ENCODE assay signal across 8 cellular contexts in genomic region chr6:106097368-106098231, GRCh38. TPM values are rescaled to one million over a fixed set of nuclear protein-coding genes. Genes with fewer than 3 reads are reported as not detected.
DNase-seq lines count a peak whose midpoint lies in the region; ATAC-seq and TF ChIP-seq lines count a peak whose summit lies in the region.

No MANE protein-coding gene starts in this region.

- H3K4me1 Mint-ChIP-seq in effector memory CD8-positive, alpha-beta T cell (ENCODE audit: low read depth in 2 of 2), result peaks cover 52 to 72% of the 10 kb centered on the region in 2 donors
- peaks cover 33 to 95% (median 91%) of the 10 kb centered on the region in 7 donors for H3K4me1 Mint-ChIP-seq in naive thymus-derived CD4-positive, alpha-beta T cell

- peaks cover 27% of the 10 kb centered on the region for H3K4me1 ChIP-seq in DND-41 (ENCODE audit: insufficient read depth, low read length)
- peaks cover 25% of the 10 kb centered on the region for H3K4me1 ChIP-seq in HUES48 (ENCODE audit: control insufficient read depth, insufficient read depth, low read length)
- peaks cover 35 to 39% of the 10 kb centered on the region in 2 donors for H3K4me1 ChIP-seq in naive thymus-derived CD4-positive, alpha-beta T cell (ENCODE audit: control insufficient read depth in 2 of 2, insufficient read depth in 2 of 2, low read length in 2 of 2)

- peak overlapping the region; percentile 54 for H3K9ac ChIP-seq in DND-41 (ENCODE audit: low read depth, low read length)
- peak overlapping the region; percentile 34; the same call in 1 of the 2 replicates for H3K9ac ChIP-seq in HUES48 (ENCODE audit: low read depth, low read length)

- no peaks in the 10 kb centered on the region for H3K27me3 ChIP-seq in DND-41 (ENCODE audit: insufficient read depth, low read length, poor library complexity)
- H3K27me3 ChIP-seq in HUES48 (ENCODE audit: control insufficient read depth, insufficient read depth, low read length), result peaks cover 38% of the 10 kb centered on the region
- no peaks in the 10 kb centered on the region for H3K27me3 ChIP-seq in naive thymus-derived CD4-positive, alpha-beta T cell (ENCODE audit: control insufficient read depth in 2 of 2, insufficient read depth in 2 of 2, low read length in 2 of 2)

- no peaks in the 10 kb centered on the region for H3K79me2 ChIP-seq in DND-41 (ENCODE audit: insufficient read depth, low read length)

- H3K27ac Mint-ChIP-seq in effector memory CD8-positive, alpha-beta T cell, result peak overlapping the region; percentile 89 to 94
- H3K27ac Mint-ChIP-seq in naive thymus-derived CD4-positive, alpha-beta T cell, result peak overlapping the region; percentile 93 to 100 (median 97)

- intact Hi-C loops in naive thymus-derived CD4-positive, alpha-beta T cell (cut with micrococcal nuclease), result loop anchor here (1.0 to 10.0 kb wide), 19 partner anchors 11 to 451 kb away; partner anchors contain the start of genes ATG5 (in 2 of the 2) and PRDM1 (in 2 of the 2)

- H3K36me3 ChIP-seq in DND-41 (ENCODE audit: insufficient read depth, low read length), result peaks cover 17% of the 10 kb centered on the region
- no peaks in the 10 kb centered on the region for H3K36me3 ChIP-seq in HUES48 (ENCODE audit: control insufficient read depth, insufficient read depth, low read length)
- H3K36me3 ChIP-seq in naive thymus-derived CD4-positive, alpha-beta T cell (ENCODE audit: control insufficient read depth in 2 of 3, insufficient read depth in 3 of 3, low read length in 3 of 3), result no peaks in the 10 kb centered on the region

- H3K27ac ChIP-seq in DND-41 (ENCODE audit: low read length), result peak overlapping the region; percentile 84
- H3K27ac ChIP-seq in HUES48 (ENCODE audit: low read depth, low read length), result peak overlapping the region; percentile 50
- H3K27ac ChIP-seq in naive thymus-derived CD4-positive, alpha-beta T cell (ENCODE audit: low read depth, low read length), result peak overlapping the region; percentile 74

- peaks cover 36% of the 10 kb centered on the region for H3K36me3 Mint-ChIP-seq in effector memory CD8-positive, alpha-beta T cell (ENCODE audit: insufficient read depth)
- H3K36me3 Mint-ChIP-seq in naive thymus-derived CD4-positive, alpha-beta T cell, result peaks cover 0 to 72% (median 0%) of the 10 kb centered on the region in 5 donors

- no peaks in the 10 kb centered on the region for H3K9me3 Mint-ChIP-seq in effector memory CD8-positive, alpha-beta T cell
- H3K9me3 Mint-ChIP-seq in naive thymus-derived CD4-positive, alpha-beta T cell, result no peaks in the 10 kb centered on the region

- H3K4me2 ChIP-seq in DND-41 (ENCODE audit: insufficient read depth, low read length), result peak overlapping the region; percentile 69

- DNase-seq in DND-41, result peak; percentile 74
- DNase-seq in effector memory CD8-positive, alpha-beta T cell, result peak; percentile 50 to 58 (median 51)
- peak in 8 of 9 donors; percentile 60 to 95 (median 90) for DNase-seq in naive thymus-derived CD4-positive, alpha-beta T cell
- no peak for DNase-seq in HK-2 (ENCODE audit: unreplicated experiment)
- no peak for DNase-seq in mesenteric fat pad (ENCODE audit: low spot score)

- POLR2A ChIA-PET in naive thymus-derived CD4-positive, alpha-beta T cell (lab: Charles Lee), result interaction anchor here (0.6 to 2.4 kb wide), 9 partner anchors 10 to 355 kb away, joined by 3 to 12 read pairs (median 4); no protein-coding TSS in a partner anchor

- ATAC-seq in DND-41 (ENCODE audit: insufficient read depth, low read depth) (peak; percentile 96), GM21381 (IDR thresholded peaks at IDR 0.05; ENCODE audit: unreplicated experiment) (peak; percentile 44)
- ATAC-seq in effector memory CD8-positive, alpha-beta T cell (replicated peaks), result peak; percentile 68
- peak; percentile 79 for ATAC-seq in naive thymus-derived CD4-positive, alpha-beta T cell

- H3K4me3 ChIP-seq in DND-41 (ENCODE audit: low read depth in 1 of 2, low read length in 2 of 2), result peak overlapping the region; percentile 19 to 55; a peak in 3 of 4 replicates
- peak overlapping the region; percentile 57 for H3K4me3 ChIP-seq in HUES48 (ENCODE audit: low read depth, low read length)
- peak overlapping the region; percentile 68 for H3K4me3 ChIP-seq in WI38 (ENCODE audit: low read depth, low read length)
- H3K4me3 ChIP-seq in naive thymus-derived CD4-positive, alpha-beta T cell (ENCODE audit: low read length), result peak overlapping the region; percentile 60

- TF ChIP-seq CTCF in DND-41 (IDR thresholded peaks at IDR 0.05; ENCODE audit: borderline replicate concordance, extremely low read depth, low read length, poor library complexity, severe bottlenecking) (no peak), WI38 (IDR thresholded peaks at IDR 0.05; ENCODE audit: low read depth, low read length) (no peak)

- CTCF ChIA-PET in naive thymus-derived CD4-positive, alpha-beta T cell (lab: Charles Lee), result interaction anchor here (0.9 kb wide), 1 partner anchor 14 kb away, joined by 3 read pairs; no protein-coding TSS in a partner anchor

- H3K4me3 Mint-ChIP-seq in effector memory CD8-positive, alpha-beta T cell, result peak overlapping the region; percentile 93 to 98
- peak overlapping the region; percentile 87 to 99 (median 93) for H3K4me3 Mint-ChIP-seq in naive thymus-derived CD4-positive, alpha-beta T cell

- H3K27me3 Mint-ChIP-seq in effector memory CD8-positive, alpha-beta T cell, result no peaks in the 10 kb centered on the region
- H3K27me3 Mint-ChIP-seq in naive thymus-derived CD4-positive, alpha-beta T cell, result no peaks in the 10 kb centered on the region

- H4K20me1 ChIP-seq in DND-41 (ENCODE audit: insufficient read depth, low read length), result no peaks in the 10 kb centered on the region

- peak overlapping the region; percentile 63 for H2AFZ ChIP-seq in DND-41 (ENCODE audit: low read depth, low read length)

- H3K9me3 ChIP-seq in DND-41 (ENCODE audit: insufficient read depth, low read length, severe bottlenecking) (no peaks in the 10 kb centered on the region), HUES48 (ENCODE audit: control insufficient read depth, insufficient read depth, low read length) (no peaks in the 10 kb centered on the region)
- no peaks in the 10 kb centered on the region for H3K9me3 ChIP-seq in naive thymus-derived CD4-positive, alpha-beta T cell (ENCODE audit: control insufficient read depth in 2 of 3, low read length in 3 of 3)

RNA-seq across cellular contexts. Expression of gene PRDM1, which starts 11.5 kb away (rescaled TPM):
- total RNA-seq in naive thymus-derived CD4-positive, alpha-beta T cell, result 10 to 100 TPM in 3 of 5 experiments, 1 to 10 TPM in 2; 2.0 to 64.1 (median 22.6) TPM
- 1 to 10 TPM; 2.9 to 5.6 TPM for polyA plus RNA-seq in naive thymus-derived CD4-positive, alpha-beta T cell
- total RNA-seq in mesenteric fat pad, result 10.6 TPM

Comparison
In these comparisons a context has a peak if more than half of its experiments do, and no peak if none do; other contexts are left out.
1. ATAC-seq: peak in every context shown above with its lines; median percentile 96 in DND-41; 79 in naive thymus-derived CD4-positive, alpha-beta T cell; 68 in effector memory CD8-positive, alpha-beta T cell; 44 in GM21381.
2. DNase-seq: peak in DND-41 (single experiment), effector memory CD8-positive, alpha-beta T cell (3 of 3) and naive thymus-derived CD4-positive, alpha-beta T cell (8 of 9); none in HK-2 (single experiment) and mesenteric fat pad (single experiment).
3. Peak in every context shown above with its lines, with median percentiles within 50 percentile points of each other: H3K27ac ChIP-seq and H3K4me3 ChIP-seq.